21 cellular contexts compared by ENCODE assay signal in the genomic region with DNA sequence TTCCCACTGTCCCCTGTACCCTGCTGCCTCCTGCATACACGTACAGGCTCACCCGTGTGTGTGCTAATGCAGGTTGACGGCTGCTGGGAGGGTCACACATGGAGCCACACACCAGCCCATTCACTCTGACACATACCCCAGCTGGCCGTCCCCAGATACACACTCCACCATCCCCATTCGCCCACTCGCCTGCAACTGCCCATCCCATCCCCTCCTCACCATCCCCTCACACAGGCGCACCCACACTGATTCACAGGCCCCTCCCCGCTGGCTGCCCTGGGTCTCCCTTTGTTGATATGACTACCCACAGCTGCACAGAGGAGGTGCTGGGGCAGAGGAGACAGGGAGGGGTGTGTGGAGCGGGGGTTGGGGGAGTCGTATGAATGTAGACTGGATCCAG. TPM values are rescaled to one million over a fixed set of nuclear protein-coding genes. Genes with fewer than 3 reads are reported as not detected.
DNase-seq lines count a peak whose midpoint lies in the region; ATAC-seq and TF ChIP-seq lines count a peak whose summit lies in the region.
"Had no signal": no experiment of that assay in that cellular context is flagged by ENCODE, and none has a peak within 500 bp of the region (broad histone marks: within the 10 kb centered on the region; RNA-seq: fewer than 3 reads in every experiment).

No MANE protein-coding gene starts in this region.

- intact Hi-C loops in spleen (cut with DNase I; ENCODE audit: low total_unique reads): no loop called here

- no peak for ATAC-seq in HG03442 (IDR thresholded peaks at IDR 0.05; ENCODE audit: unreplicated experiment)

- H3K27ac Mint-ChIP-seq in chondrocyte (ENCODE audit: unreplicated experiment) (no peak overlapping the region), neural crest cell (ENCODE audit: unreplicated experiment) (no peak overlapping the region)
- H3K27ac Mint-ChIP-seq: CD4-positive, alpha-beta memory T cell; IgD-negative memory B cell had no signal

- H3K9me3 ChIP-seq in SJCRH30 (replicated peaks): no peaks in the 10 kb centered on the region
- H3K9me3 ChIP-seq in spleen: no peaks in the 10 kb centered on the region
- H3K9me3 ChIP-seq in right atrium auricular region: no peaks in the 10 kb centered on the region
- H3K9me3 ChIP-seq: BLaER1 treated with 17β-estradiol and CSF1 and Interleukin-3, amounts not matched to agents 10 nM and 100 nM; Caco-2 had no signal

- H3K27me3 Mint-ChIP-seq in chondrocyte (ENCODE audit: low read depth) (no peaks in the 10 kb centered on the region), neural crest cell (ENCODE audit: low read depth) (no peaks in the 10 kb centered on the region)

- no peak for TF ChIP-seq POLR2A in spleen (IDR thresholded peaks at IDR 0.05)

- peaks cover 12% of the 10 kb centered on the region for H3K4me1 Mint-ChIP-seq in chondrocyte (ENCODE audit: low read depth)
- peaks cover 67% of the 10 kb centered on the region for H3K4me1 Mint-ChIP-seq in neural crest cell
- H3K4me1 Mint-ChIP-seq: CD4-positive, alpha-beta memory T cell; IgD-negative memory B cell had no signal

- H3K4me3 ChIP-seq in SJCRH30: no peak overlapping the region
- H3K4me3 ChIP-seq in spleen: no peak overlapping the region
- no peak overlapping the region for H3K4me3 ChIP-seq in right atrium auricular region
- H3K4me3 ChIP-seq: BLaER1 treated with 17β-estradiol and CSF1 and Interleukin-3, amounts not matched to agents 10 nM and 100 nM had no signal

- H3K27ac ChIP-seq in SJCRH30: no peak overlapping the region
- no peak overlapping the region for H3K27ac ChIP-seq in spleen
- H3K27ac ChIP-seq in right atrium auricular region: no peak overlapping the region
- H3K27ac ChIP-seq: BLaER1 treated with 17β-estradiol and CSF1 and Interleukin-3, amounts not matched to agents 10 nM and 100 nM had no signal

- no peaks in the 10 kb centered on the region for H3K27me3 ChIP-seq in SJCRH30
- peaks cover 0 to 31% (median 10%) of the 10 kb centered on the region in 7 donors for H3K27me3 ChIP-seq in spleen (replicated peaks in 1 of 7)
- no peaks in the 10 kb centered on the region for H3K27me3 ChIP-seq in right atrium auricular region

- H3K4me1 ChIP-seq in SJCRH30 (peaks cover 6% of the 10 kb centered on the region; the same call in 1 of the 2 replicates), spleen (peaks cover 0 to 11% (median 3%) of the 10 kb centered on the region in 6 donors), right atrium auricular region (no peaks in the 10 kb centered on the region)
- H3K4me1 ChIP-seq: Caco-2 had no signal

- WGBS in spleen, 5 donors: 80 to 97% (median 90%) methylated on average over 7 to 10 of the region's 10 CpGs

- no peaks in the 10 kb centered on the region for H3K36me3 Mint-ChIP-seq in chondrocyte (ENCODE audit: low read depth)
- no peaks in the 10 kb centered on the region for H3K36me3 Mint-ChIP-seq in neural crest cell (ENCODE audit: low read depth)
- H3K36me3 Mint-ChIP-seq: CD4-positive, alpha-beta memory T cell; IgD-negative memory B cell had no signal

- TF ChIP-seq CTCF in chondrocyte (IDR thresholded peaks at IDR 0.05): no peak
- no peak for TF ChIP-seq CTCF in neural crest cell (conservative IDR thresholded peaks at IDR 0.05)
- no peak for TF ChIP-seq CTCF in spleen (IDR thresholded peaks at IDR 0.05 in 8 of 11, conservative IDR thresholded peaks at IDR 0.05 in 3 of 11)
- no peak for TF ChIP-seq CTCF in right atrium auricular region (IDR thresholded peaks at IDR 0.05)

- no peaks in the 10 kb centered on the region for H3K36me3 ChIP-seq in SJCRH30
- H3K36me3 ChIP-seq in spleen: no peaks in the 10 kb centered on the region
- H3K36me3 ChIP-seq in right atrium auricular region: no peaks in the 10 kb centered on the region
- H3K36me3 ChIP-seq: BLaER1 treated with 17β-estradiol and CSF1 and Interleukin-3, amounts not matched to agents 10 nM and 100 nM had no signal

- DNase-seq in SJCRH30: peak; percentile 19 to 40
- peak; percentile 77 for DNase-seq in chondrocyte (ENCODE audit: low spot score)
- no peak for DNase-seq in neural crest cell (ENCODE audit: low read depth, low spot score)
- DNase-seq in spleen: peak; percentile 60
- DNase-seq in dedifferentiated amniotic fluid mesenchymal stem cell (ENCODE audit: extremely low spot score): no peak
- no peak for DNase-seq in superior temporal gyrus (ENCODE audit: extremely low spot score)
- no peak for DNase-seq in right atrium auricular region (ENCODE audit: low spot score)
- DNase-seq: Caco-2; CD4-positive, alpha-beta memory T cell; DMS 273 treated with DMSO at 0.1 percent for 48 hours; DMS79 treated with DMSO at 0.1 percent for 48 hours; H9; NCI-H1694; NCI-H2081; NCI-H2171; NCI-H446; NCI-H526; OCI-M1 had no signal

- H3K9me3 Mint-ChIP-seq in chondrocyte (ENCODE audit: low read depth): peaks cover 8% of the 10 kb centered on the region
- no peaks in the 10 kb centered on the region for H3K9me3 Mint-ChIP-seq in neural crest cell
- H3K9me3 Mint-ChIP-seq: CD4-positive, alpha-beta memory T cell; IgD-negative memory B cell had no signal

- H3K4me3 Mint-ChIP-seq in chondrocyte (ENCODE audit: unreplicated experiment) (no peak overlapping the region), neural crest cell (peak overlapping the region; percentile 6)
- H3K4me3 Mint-ChIP-seq: IgD-negative memory B cell had no signal

RNA-seq across cellular contexts. Expression of gene PJA1, which starts 25.7 kb away (rescaled TPM):
- total RNA-seq in SJCRH30 (2014; rRNA removed; shearing (Covaris generic)): 43.6 and 49.3 TPM in 2 replicates
- total RNA-seq in chondrocyte (20.7 to 34.8 TPM (median 30.1 TPM) in 3 replicates), neural crest cell (53.3 and 59.5 TPM in 2 replicates), spleen (10 to 100 TPM; 13.2 to 22.2 (median 15.8) TPM), right atrium auricular region (10 to 100 TPM; 11.7 to 18.8 TPM)
- polyA plus RNA-seq in spleen: 10 to 100 TPM in 1 of 3 donors, 1 to 10 TPM in 2; 8.6 to 10.1 (median 9.1) TPM

Comparison
In these comparisons a context has a peak if more than half of its experiments do, and no peak if none do; other contexts are left out.
1. DNase-seq: peak in SJCRH30 (2 of 2), chondrocyte (single experiment) and spleen (single experiment); none in neural crest cell (single experiment), dedifferentiated amniotic fluid mesenchymal stem cell (single experiment), superior temporal gyrus (single experiment) and right atrium auricular region (single experiment).